In the genomic region with DNA sequence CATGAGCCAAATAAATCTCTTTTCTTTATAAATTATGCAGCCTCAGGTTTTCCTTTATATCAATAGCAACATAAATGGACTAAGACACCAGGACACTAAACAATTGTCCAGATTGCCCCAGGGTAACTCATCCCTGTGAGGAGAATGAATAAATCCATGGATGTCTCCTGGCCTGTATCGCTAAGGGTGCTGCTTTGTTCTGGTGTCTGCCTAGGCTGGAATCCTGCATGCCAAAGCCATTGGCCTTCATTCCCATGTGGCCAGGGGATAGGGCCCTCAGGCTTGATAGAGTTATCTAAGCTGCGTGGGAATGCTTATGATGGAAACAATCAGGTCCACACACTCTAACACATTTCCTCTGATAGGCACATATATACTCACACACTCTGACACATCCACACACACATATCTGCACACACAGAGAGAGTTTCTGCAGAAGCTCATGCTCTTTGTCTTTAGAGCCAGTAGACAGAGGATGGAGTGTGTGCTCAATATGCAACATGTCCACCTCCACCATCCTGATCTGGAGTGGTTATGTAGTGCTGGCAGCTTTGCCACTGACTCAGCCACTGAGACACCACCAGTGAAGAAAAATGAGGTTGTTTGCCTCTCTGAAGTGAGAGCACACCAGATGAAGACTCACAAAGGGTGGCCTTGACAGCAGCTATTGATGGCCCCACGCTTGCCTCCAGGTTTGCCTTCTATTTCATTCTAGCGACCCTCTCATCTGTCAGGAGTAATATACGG, we compare ENCODE assay signal across 19 cellular contexts. TPM values are rescaled to one million over a fixed set of nuclear protein-coding genes. Genes with fewer than 3 reads are reported as not detected.
DNase-seq lines count a peak whose midpoint lies in the region; ATAC-seq, FAIRE-seq and TF ChIP-seq lines count a peak whose summit lies in the region.
"Had no signal": no experiment of that assay in that cellular context is flagged by ENCODE, and none has a peak within 500 bp of the region (broad histone marks: within the 10 kb centered on the region; RNA-seq: fewer than 3 reads in every experiment).

No MANE protein-coding gene starts in this region.

- H3K9me3 ChIP-seq in WERI-Rb-1 (ENCODE audit: severe bottlenecking) = no peaks in the 10 kb centered on the region
- H3K9me3 ChIP-seq: Caco-2, HAP-1 had no signal

- peak overlapping the region in 1 of 2 donors; percentile 14 for H3K4me3 Mint-ChIP-seq in activated T-cell treated with anti-CD3 and anti-CD28 coated beads, Interleukin-2, amount 50 U/mL, for 72 hours
- no peak overlapping the region for H3K4me3 Mint-ChIP-seq in activated T-cell treated with anti-CD3 and anti-CD28 coated beads, Interleukin-2, amount 50 U/mL, for 4 hours
- H3K4me3 Mint-ChIP-seq: CD8-positive, alpha-beta T cell had no signal

- peaks cover 2 to 5% of the 10 kb centered on the region in 2 donors for H3K9me3 Mint-ChIP-seq in activated T-cell treated with anti-CD3 and anti-CD28 coated beads, Interleukin-2, amount 50 U/mL, for 72 hours
- no peaks in the 10 kb centered on the region for H3K9me3 Mint-ChIP-seq in activated T-cell treated with anti-CD3 and anti-CD28 coated beads, Interleukin-2, amount 50 U/mL, for 4 hours
- H3K9me3 Mint-ChIP-seq: CD8-positive, alpha-beta T cell had no signal

- no peaks in the 10 kb centered on the region for H3K36me3 Mint-ChIP-seq in activated T-cell treated with anti-CD3 and anti-CD28 coated beads, Interleukin-2, amount 50 U/mL, for 72 hours (ENCODE audit: insufficient read depth in 2 of 2)
- no peaks in the 10 kb centered on the region for H3K36me3 Mint-ChIP-seq in activated T-cell treated with anti-CD3 and anti-CD28 coated beads, Interleukin-2, amount 50 U/mL, for 4 hours (ENCODE audit: insufficient read depth)
- H3K36me3 Mint-ChIP-seq: CD8-positive, alpha-beta T cell had no signal

- H3K27ac ChIP-seq in WERI-Rb-1 = no peak overlapping the region
- H3K27ac ChIP-seq: C4-2B had no signal

- H3K4me3 ChIP-seq in bronchial epithelial cell (ENCODE audit: low read depth, low read length) = no peak overlapping the region
- no peak overlapping the region for H3K4me3 ChIP-seq in WERI-Rb-1 (ENCODE audit: low read depth, low read length)
- H3K4me3 ChIP-seq: HAP-1 had no signal

- no peak for TF ChIP-seq CTCF in bronchial epithelial cell (IDR thresholded peaks at IDR 0.05; ENCODE audit: insufficient read depth, low read length, severe bottlenecking)
- no peak for TF ChIP-seq CTCF in WERI-Rb-1 (IDR thresholded peaks at IDR 0.05; ENCODE audit: low read depth, low read length)

- FAIRE-seq in bronchial epithelial cell (lab: Jason Lieb, UNC) = peak; percentile 91
- FAIRE-seq: GM12892, H1, HTR-8/SVneo had no signal

- no peaks in the 10 kb centered on the region for H3K36me3 ChIP-seq in bronchial epithelial cell (ENCODE audit: control insufficient read depth, insufficient read depth, low read length)
- no peaks in the 10 kb centered on the region for H3K36me3 ChIP-seq in WERI-Rb-1
- H3K36me3 ChIP-seq: HAP-1 had no signal

- no peak overlapping the region for H3K27ac Mint-ChIP-seq in activated T-cell treated with anti-CD3 and anti-CD28 coated beads, Interleukin-2, amount 50 U/mL, for 72 hours
- H3K27ac Mint-ChIP-seq: CD8-positive, alpha-beta T cell had no signal

- ATAC-seq in activated T-cell treated with anti-CD3 and anti-CD28 coated beads, Interleukin-2, amount 50 U/mL, for 72 hours (replicated peaks in 1 of 2) = peak; percentile 52 to 61
- ATAC-seq in activated T-cell treated with anti-CD3 and anti-CD28 coated beads, Interleukin-2, amount 50 U/mL, for 4 hours = no peak
- ATAC-seq: CD8-positive, alpha-beta T cell had no signal

- peaks cover 48% of the 10 kb centered on the region for H3K4me1 Mint-ChIP-seq in activated T-cell treated with anti-CD3 and anti-CD28 coated beads, Interleukin-2, amount 50 U/mL, for 72 hours (ENCODE audit: low read depth)
- H3K4me1 Mint-ChIP-seq in activated T-cell treated with anti-CD3 and anti-CD28 coated beads, Interleukin-2, amount 50 U/mL, for 4 hours (ENCODE audit: low read depth) = no peaks in the 10 kb centered on the region

- peak in 1 of 2 donors; percentile 6 for DNase-seq in activated T-cell treated with anti-CD3 and anti-CD28 coated beads, Interleukin-2, amount 50 U/mL, for 72 hours
- no peak for DNase-seq in activated T-cell treated with anti-CD3 and anti-CD28 coated beads, Interleukin-2, amount 50 U/mL, for 4 hours
- DNase-seq in COLO829 (ENCODE audit: low spot score) (peak; percentile 76), bronchial epithelial cell (ENCODE audit: low read depth) (no peak), occipital lobe (lab: John Stamatoyannopoulos, UW) (peak; percentile 11), WERI-Rb-1 (no peak), OCI-M2 (lab: John Stamatoyannopoulos, UW; ENCODE audit: unreplicated experiment) (no peak)
- no peak for DNase-seq in activated CD4-positive, CD25-positive, alpha-beta regulatory T cell (lab: John Stamatoyannopoulos, UW)
- DNase-seq: 8988T, AML-193, Caco-2, DND-41, GDM1 had no signal

- H3K27me3 ChIP-seq in bronchial epithelial cell (ENCODE audit: control insufficient read depth, insufficient read depth, low read length) (no peaks in the 10 kb centered on the region), WERI-Rb-1 (ENCODE audit: insufficient read depth, low read depth, severe bottlenecking) (no peaks in the 10 kb centered on the region)

- H3K27me3 Mint-ChIP-seq in activated T-cell treated with anti-CD3 and anti-CD28 coated beads, Interleukin-2, amount 50 U/mL, for 72 hours (ENCODE audit: low read depth) = peaks cover 32% of the 10 kb centered on the region
- H3K27me3 Mint-ChIP-seq in activated T-cell treated with anti-CD3 and anti-CD28 coated beads, Interleukin-2, amount 50 U/mL, for 4 hours (ENCODE audit: low read depth) = no peaks in the 10 kb centered on the region

RNA-seq across cellular contexts. Expression of a gene that starts 24.0 kb away (rescaled TPM):
- 1 to 10 TPM in 1 of 2 donors, under 1 TPM in 1; 0.42 to 1.0 TPM for total RNA-seq in activated T-cell treated with anti-CD3 and anti-CD28 coated beads, Interleukin-2, amount 50 U/mL, for 72 hours
- total RNA-seq in activated T-cell treated with anti-CD3 and anti-CD28 coated beads, Interleukin-2, amount 50 U/mL, for 4 hours = 1 to 10 TPM in 1 of 3 donors, under 1 TPM in 2; 0.27 to 1.2 (median 0.40) TPM
- total RNA-seq in bronchial epithelial cell (not detected in 2 replicates), occipital lobe (3.0 TPM)
- total RNA-seq: CD8-positive, alpha-beta T cell had no signal

Comparison
In these comparisons a context has a peak if more than half of its experiments do, and no peak if none do; other contexts are left out.
1. ATAC-seq: peak in activated T-cell treated with anti-CD3 and anti-CD28 coated beads, Interleukin-2, amount 50 U/mL, for 72 hours (2 of 2); none in activated T-cell treated with anti-CD3 and anti-CD28 coated beads, Interleukin-2, amount 50 U/mL, for 4 hours (0 of 2).
2. DNase-seq: peak in COLO829 (single experiment) and occipital lobe (single experiment); none in activated T-cell treated with anti-CD3 and anti-CD28 coated beads, Interleukin-2, amount 50 U/mL, for 4 hours (single experiment), bronchial epithelial cell (single experiment), activated CD4-positive, CD25-positive, alpha-beta regulatory T cell (0 of 4), WERI-Rb-1 (single experiment) and OCI-M2 (single experiment).